16 cellular contexts compared by ENCODE assay signal in genomic region chr10:93160140-93160539, GRCh38.
"Had no signal": no experiment of that assay in that cellular context is flagged by ENCODE, and none has a peak within 500 bp of the region (broad histone marks: within the 10 kb centered on the region; RNA-seq: fewer than 3 reads in every experiment).

No MANE protein-coding gene starts in this region.

- ATAC-seq: effector memory CD8-positive, alpha-beta T cell; foreskin keratinocyte; naive thymus-derived CD8-positive, alpha-beta T cell; stimulated activated naive CD8-positive, alpha-beta T cell treated with anti-CD3 and anti-CD28 coated beads, Interleukin-15, Interleukin-2, amounts not matched to agents 100 U/mL and 50 U/mL, for 24 hours had no signal

- H3K4me1 ChIP-seq: esophagus squamous epithelium, foreskin keratinocyte, right atrium auricular region, suprapubic skin, thyroid gland had no signal

- H3K27ac ChIP-seq: epithelial cell of prostate, esophagus squamous epithelium, foreskin keratinocyte, ovary, suprapubic skin, thyroid gland had no signal

- H3K4me2 ChIP-seq: smooth muscle cell had no signal

- H3K36me3 ChIP-seq: esophagus squamous epithelium, ovary, right atrium auricular region, suprapubic skin, thyroid gland had no signal

- DNase-seq: effector memory CD8-positive, alpha-beta T cell; esophagus squamous epithelium; foreskin keratinocyte; immature natural killer cell; kidney; naive thymus-derived CD8-positive, alpha-beta T cell; ovary; stimulated activated CD4-positive, alpha-beta T cell treated with anti-CD3 and anti-CD28 coated beads, Interleukin-2, amount 100 ng/mL, for 48 hours; stimulated activated naive CD8-positive, alpha-beta T cell treated with anti-CD3 and anti-CD28 coated beads, Interleukin-15, Interleukin-2, amounts not matched to agents 100 U/mL and 50 U/mL, for 24 hours had no signal

- H3K4me3 Mint-ChIP-seq: effector memory CD8-positive, alpha-beta T cell; immature natural killer cell; naive thymus-derived CD8-positive, alpha-beta T cell; neural crest cell had no signal

- H3K4me1 Mint-ChIP-seq: immature natural killer cell; naive thymus-derived CD8-positive, alpha-beta T cell had no signal

- H3K36me3 Mint-ChIP-seq: immature natural killer cell had no signal

- H3K9me3 ChIP-seq: esophagus squamous epithelium, ovary, suprapubic skin, thyroid gland had no signal

- H3K27me3 ChIP-seq: esophagus squamous epithelium, ovary, right atrium auricular region, suprapubic skin, thyroid gland had no signal

- H3K27ac Mint-ChIP-seq: effector memory CD8-positive, alpha-beta T cell; immature natural killer cell; naive thymus-derived CD8-positive, alpha-beta T cell had no signal

- H3K4me3 ChIP-seq: esophagus squamous epithelium, mucosa of descending colon, ovary, right atrium auricular region, smooth muscle cell, suprapubic skin, thyroid gland had no signal
